In genomic region chr22:22287106-22287626, GRCh38 we compare ENCODE assay signal across 12 cellular contexts. TPM values are rescaled to one million over a fixed set of nuclear protein-coding genes. Genes with fewer than 3 reads are reported as not detected.
"Had no signal": no experiment of that assay in that cellular context is flagged by ENCODE, and none has a peak within 500 bp of the region (broad histone marks: within the 10 kb centered on the region; RNA-seq: fewer than 3 reads in every experiment).

No MANE protein-coding gene starts in this region.

RNA-seq across cellular contexts. Expression of gene VPREB1, which starts 42.6 kb away (rescaled TPM):
- total RNA-seq: PC-3; PC-9; Peyer's patch; Right ventricle myocardium inferior; Right ventricle myocardium superior; RPMI7951; SJCRH30; SJSA1; SK-MEL-5; T-cell; T-helper 1 cell treated with Interleukin-12 subunit alpha and Interleukin-12 subunit beta and Interleukin-4 antibody, amounts not matched to agents 30 ng/mL and 1 ng/mL, for 36 hours had no signal
- polyA plus RNA-seq: SK-N-SH had no signal
